1 cellular context compared by ENCODE assay signal in genomic region chr2:144630459-144631215, GRCh38.
A peak's percentile ranks its signal among the peaks of the same experiment; 100 is the strongest.
TF ChIP-seq lines count a peak whose summit lies in the region.

No MANE protein-coding gene starts in this region.

TF ChIP-seq in GM12878, 131 proteins besides CTCF, POLR2A, EP300 and RAD21 (continued from another document):
- no peak for TF ChIP-seq CUX1 (IDR thresholded peaks at IDR 0.05; ENCODE audit: insufficient replicate concordance, low read depth, low read length)
- TF ChIP-seq POU2F2 (IDR thresholded peaks at IDR 0.05; ENCODE audit: borderline replicate concordance, low read depth, low read length) = no peak
- TF ChIP-seq RUNX3 (IDR thresholded peaks at IDR 0.05; ENCODE audit: low read length) = peak; percentile 63
- TF ChIP-seq MEF2A (IDR thresholded peaks at IDR 0.05; ENCODE audit: insufficient read depth, low read depth, low read length) = peak; percentile 78
- no peak for TF ChIP-seq CBX5 (IDR thresholded peaks at IDR 0.05; ENCODE audit: low read depth)
